8 cellular contexts compared by ENCODE assay signal in the genomic region with DNA sequence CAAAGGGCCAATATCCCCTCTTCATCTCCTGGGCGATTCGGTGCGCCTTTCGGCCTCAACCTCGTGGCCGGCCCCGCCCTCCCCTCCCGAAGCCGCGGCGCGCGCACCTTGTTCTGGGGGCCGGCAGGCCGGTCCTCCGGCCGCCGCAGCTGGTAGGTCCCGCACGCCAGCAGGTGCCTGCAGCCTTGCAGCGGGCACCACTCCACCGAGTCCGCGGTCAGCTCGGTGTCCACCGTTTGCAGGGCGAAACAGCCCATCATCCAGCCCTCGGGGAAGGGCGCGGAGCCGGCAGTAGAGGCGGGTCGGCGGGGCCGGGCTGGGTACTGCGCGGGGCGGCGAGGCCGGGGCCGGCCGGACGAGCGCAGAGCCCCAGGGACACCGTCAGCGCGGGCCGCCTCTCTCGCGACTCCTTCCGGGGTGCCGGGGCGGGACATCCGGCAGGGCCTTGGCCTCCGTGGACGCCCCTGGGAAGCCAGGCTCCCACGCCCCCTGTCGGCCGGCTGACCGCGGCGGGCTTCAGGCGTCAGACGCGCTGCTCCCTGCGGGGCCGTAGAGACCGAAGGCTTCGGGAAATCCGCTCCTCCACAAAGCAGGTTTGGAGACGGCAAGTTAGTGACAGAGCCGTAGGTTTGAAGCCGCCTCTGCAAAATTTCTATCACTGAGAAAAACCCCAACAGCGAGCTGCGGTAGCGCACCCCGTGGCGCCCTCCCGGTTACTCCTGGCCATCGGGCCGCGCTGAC. TPM values are rescaled to one million over a fixed set of nuclear protein-coding genes. Genes with fewer than 3 reads are reported as not detected.
DNase-seq lines count a peak whose midpoint lies in the region; ATAC-seq and TF ChIP-seq lines count a peak whose summit lies in the region.

A gene (minus strand): TSS at position 408 of the 741 bp plus-strand sequence. CDS start 148 bp downstream, at position 260.

- BruUV-seq in Caco-2 (replicated peaks; lab: Mats Ljungman, UMichigan), result no TSS peak

- peak; percentile 94 to 98 for DNase-seq in Caco-2
- peak; percentile 99 for DNase-seq in GM20000 (ENCODE audit: low spot score)
- DNase-seq in HT1080 (ENCODE audit: low read depth), result peak; percentile 86
- peak; percentile 90 to 97 for DNase-seq in NOMO-1 (lab: John Stamatoyannopoulos, UW; ENCODE audit: unreplicated experiment in 2 of 2)
- DNase-seq in activated CD8-positive, alpha-beta memory T cell treated with anti-CD3 and anti-CD28 coated beads, Interleukin-2, amount 10 ng/mL, durations not matched to agents 7 days and 5 days, result peak; percentile 96
- peak; percentile 99 for DNase-seq in endodermal cell
- DNase-seq in stimulated activated CD8-positive, alpha-beta memory T cell treated with anti-CD3 and anti-CD28 coated beads, Interleukin-15, amount 100 ng/mL, for 4 hours (ENCODE audit: low read depth in 2 of 2), result peak; percentile 87 to 88

- CTCF ChIA-PET in Caco-2 (lab: Charles Lee), result interaction anchor here (0.9 to 3.6 kb wide), 4 partner anchors 12 to 44 kb away, joined by 3 to 13 read pairs (median 4); a partner anchor contains a TSS
- CTCF ChIA-PET in activated CD8-positive, alpha-beta memory T cell treated with anti-CD3 and anti-CD28 coated beads, Interleukin-2, amount 10 ng/mL, durations not matched to agents 7 days and 5 days (lab: Charles Lee), result interaction anchor here (0.8 to 3.0 kb wide), 16 partner anchors 8 to 156 kb away, joined by 3 to 19 read pairs (median 4); a partner anchor contains a TSS

- H3K36me3 Mint-ChIP-seq in Caco-2 (ENCODE audit: insufficient read depth, unreplicated experiment) (peaks cover 77% of the 10 kb centered on the region), endodermal cell (ENCODE audit: low read depth) (peaks cover 51% of the 10 kb centered on the region)
- peaks cover 18% of the 10 kb centered on the region for H3K36me3 Mint-ChIP-seq in activated CD8-positive, alpha-beta memory T cell treated with anti-CD3 and anti-CD28 coated beads, Interleukin-2, amount 10 ng/mL, durations not matched to agents 7 days and 5 days

- H3K4me1 ChIP-seq in Caco-2, result peaks cover 13% of the 10 kb centered on the region
- peaks cover 7% of the 10 kb centered on the region for H3K4me1 ChIP-seq in endodermal cell (ENCODE audit: control insufficient read depth, insufficient read depth, low read length)
- H3K4me1 ChIP-seq in mesodermal cell (ENCODE audit: control insufficient read depth, insufficient read depth, low read length, poor library complexity, severe bottlenecking), result peaks cover 8% of the 10 kb centered on the region

- H3K9me3 ChIP-seq in Caco-2 (no peaks in the 10 kb centered on the region), endodermal cell (ENCODE audit: control insufficient read depth, low read length) (no peaks in the 10 kb centered on the region), mesodermal cell (ENCODE audit: control insufficient read depth, low read length) (no peaks in the 10 kb centered on the region)

- H3K27ac ChIP-seq in endodermal cell (ENCODE audit: low read depth, low read length) (peak within 1 kb of the TSS; percentile 83), mesodermal cell (ENCODE audit: low read depth, low read length, severe bottlenecking) (peak within 1 kb of the TSS; percentile 73)

- peak within 1 kb of the TSS; percentile 72 for H3K9ac ChIP-seq in endodermal cell (ENCODE audit: extremely low read depth, low read length, poor library complexity, severe bottlenecking)

- H3K27me3 ChIP-seq in Caco-2 (replicated peaks; ENCODE audit: control insufficient read depth, insufficient read depth, low read length) (no peaks in the 10 kb centered on the region), endodermal cell (ENCODE audit: control insufficient read depth, insufficient read depth, low read length, poor library complexity, severe bottlenecking) (no peaks in the 10 kb centered on the region)

- H3K4me3 ChIP-seq in Caco-2 (ENCODE audit: low read depth, low read length) (peak within 1 kb of the TSS; percentile 96), endodermal cell (ENCODE audit: low read length) (peak within 1 kb of the TSS; percentile 82), mesodermal cell (ENCODE audit: extremely low read depth, insufficient read depth, low read length, poor library complexity, severe bottlenecking) (peak within 1 kb of the TSS; percentile 93)

- H3K4me1 Mint-ChIP-seq in Caco-2 (ENCODE audit: low read depth, unreplicated experiment), result no peaks in the 10 kb centered on the region
- peaks cover 35% of the 10 kb centered on the region for H3K4me1 Mint-ChIP-seq in activated CD8-positive, alpha-beta memory T cell treated with anti-CD3 and anti-CD28 coated beads, Interleukin-2, amount 10 ng/mL, durations not matched to agents 7 days and 5 days
- peaks cover 19% of the 10 kb centered on the region for H3K4me1 Mint-ChIP-seq in endodermal cell

- H3K9me3 Mint-ChIP-seq in Caco-2 (ENCODE audit: unreplicated experiment) (no peaks in the 10 kb centered on the region), endodermal cell (no peaks in the 10 kb centered on the region)
- H3K9me3 Mint-ChIP-seq in activated CD8-positive, alpha-beta memory T cell treated with anti-CD3 and anti-CD28 coated beads, Interleukin-2, amount 10 ng/mL, durations not matched to agents 7 days and 5 days (ENCODE audit: low read depth), result no peaks in the 10 kb centered on the region

- ATAC-seq in activated CD8-positive, alpha-beta memory T cell treated with anti-CD3 and anti-CD28 coated beads, Interleukin-2, amount 10 ng/mL, durations not matched to agents 7 days and 5 days, result peak; percentile 98

- H3K36me3 ChIP-seq in Caco-2 (ENCODE audit: control insufficient read depth, insufficient read depth, low read length), result no peaks in the 10 kb centered on the region; the same call in 1 of the 2 replicates
- peaks cover 56% of the 10 kb centered on the region for H3K36me3 ChIP-seq in endodermal cell (ENCODE audit: control insufficient read depth, insufficient read depth, low read length)
- H3K36me3 ChIP-seq in mesodermal cell (ENCODE audit: control insufficient read depth, insufficient read depth, low read length), result peaks cover 58% of the 10 kb centered on the region

- POLR2A ChIA-PET in Caco-2 (lab: Charles Lee), result interaction anchor here (0.6 kb wide), 1 partner anchor 169 kb away, joined by 3 read pairs; no protein-coding TSS in a partner anchor

- H3K4me3 Mint-ChIP-seq in Caco-2 (ENCODE audit: unreplicated experiment) (peak within 1 kb of the TSS; percentile 83), endodermal cell (peak within 1 kb of the TSS; percentile 82)
- peak within 1 kb of the TSS; percentile 80 for H3K4me3 Mint-ChIP-seq in activated CD8-positive, alpha-beta memory T cell treated with anti-CD3 and anti-CD28 coated beads, Interleukin-2, amount 10 ng/mL, durations not matched to agents 7 days and 5 days

- WGBS in endodermal cell (ENCODE audit: insufficient coverage in 1 of 2, insufficient read length in 1 of 2), 2 experiments, result 3 to 5% methylated on average over 39 to 82 of the region's 82 CpGs
- WGBS in mesodermal cell (ENCODE audit: insufficient coverage in 2 of 2), 2 experiments, result 4 to 6% methylated on average over 81 to 82 of the region's 82 CpGs

- H3K27me3 Mint-ChIP-seq in Caco-2 (ENCODE audit: insufficient read depth, unreplicated experiment) (no peaks in the 10 kb centered on the region), endodermal cell (ENCODE audit: insufficient read depth) (no peaks in the 10 kb centered on the region)
- no peaks in the 10 kb centered on the region for H3K27me3 Mint-ChIP-seq in activated CD8-positive, alpha-beta memory T cell treated with anti-CD3 and anti-CD28 coated beads, Interleukin-2, amount 10 ng/mL, durations not matched to agents 7 days and 5 days

- intact Hi-C loops in Caco-2 (cut with micrococcal nuclease; ENCODE audit: unreplicated experiment), result loop anchor here (1.0 kb wide), 1 partner anchor 44 kb away; no protein-coding TSS in a partner anchor

- TF ChIP-seq CTCF in Caco-2 (IDR thresholded peaks at IDR 0.05; ENCODE audit: insufficient read depth in 1 of 2, low read depth in 1 of 2, low read length in 1 of 2, severe bottlenecking in 1 of 2, unreplicated experiment in 1 of 2) (peak; percentile 90 to 94), GM20000 (IDR thresholded peaks at IDR 0.05; ENCODE audit: extremely low read depth, missing control alignments) (peak; percentile 93), endodermal cell (conservative IDR thresholded peaks at IDR 0.05) (peak; percentile 99)

- peak within 1 kb of the TSS; percentile 66 for H3K27ac Mint-ChIP-seq in Caco-2 (ENCODE audit: unreplicated experiment)
- peak within 1 kb of the TSS; percentile 74 for H3K27ac Mint-ChIP-seq in activated CD8-positive, alpha-beta memory T cell treated with anti-CD3 and anti-CD28 coated beads, Interleukin-2, amount 10 ng/mL, durations not matched to agents 7 days and 5 days
- peak within 1 kb of the TSS; percentile 88 for H3K27ac Mint-ChIP-seq in endodermal cell

RNA-seq across cellular contexts. Expression of the gene that starts here (rescaled TPM):
- total RNA-seq in Caco-2 (2022) (51.9 and 58.4 TPM in 2 replicates), endodermal cell (10 to 100 TPM; 48.9 to 50.4 TPM)
- total RNA-seq in HT1080 (2014; rRNA removed; shearing (Covaris generic)), result 44.7 and 50.7 TPM in 2 replicates
- polyA plus RNA-seq in HT1080 (2015; cell fraction: cytosol; rRNA removed), result 28.0 and 35.1 TPM in 2 replicates
- polyA plus RNA-seq in HT1080 (2015; cell fraction: nucleus; rRNA removed), result 105 and 113 TPM in 2 replicates
- total RNA-seq in activated CD8-positive, alpha-beta memory T cell treated with anti-CD3 and anti-CD28 coated beads, Interleukin-2, amount 10 ng/mL, durations not matched to agents 7 days and 5 days, result 10 to 100 TPM; 39.9 to 45.1 TPM
- 44.3 TPM for polyA plus RNA-seq in endodermal cell (2013, experiment 1 of 2)
- polyA plus RNA-seq in endodermal cell (2013, experiment 2 of 2), result 43.0 TPM
- polyA plus RNA-seq in mesodermal cell (2013, experiment 1 of 2), result 27.3 TPM
- 25.0 TPM for polyA plus RNA-seq in mesodermal cell (2013, experiment 2 of 2)

Comparison
In these comparisons a context has a peak if more than half of its experiments do, and no peak if none do; other contexts are left out.
1. Peak in every context shown above with its lines: DNase-seq, ATAC-seq, H3K4me3 ChIP-seq and H3K27ac ChIP-seq.